20 cellular contexts compared by ENCODE assay signal in genomic region chr16:15811416-15811777, GRCh38. TPM values are rescaled to one million over a fixed set of nuclear protein-coding genes. Genes with fewer than 3 reads are reported as not detected.
A peak's percentile ranks its signal among the peaks of the same experiment; 100 is the strongest.
DNase-seq lines count a peak whose midpoint lies in the region; ATAC-seq and TF ChIP-seq lines count a peak whose summit lies in the region.
"Had no signal": no experiment of that assay in that cellular context is flagged by ENCODE, and none has a peak within 500 bp of the region (broad histone marks: within the 10 kb centered on the region; RNA-seq: fewer than 3 reads in every experiment).

No MANE protein-coding gene starts in this region.

- no peaks in the 10 kb centered on the region for H3K36me3 ChIP-seq in heart left ventricle
- H3K36me3 ChIP-seq in gastroesophageal sphincter = peaks cover 0 to 43% of the 10 kb centered on the region in 2 donors
- H3K36me3 ChIP-seq in rectal smooth muscle tissue (ENCODE audit: control insufficient read depth, insufficient read depth, low read length) = no peaks in the 10 kb centered on the region
- peaks cover 0 to 3% of the 10 kb centered on the region in 2 donors for H3K36me3 ChIP-seq in aorta (ENCODE audit: control insufficient read depth in 1 of 2, insufficient read depth in 2 of 2, low read length in 1 of 2)
- H3K36me3 ChIP-seq: tibial nerve had no signal

- H3K4me3 ChIP-seq in heart left ventricle (no peak overlapping the region), gastroesophageal sphincter (peak overlapping the region; percentile 1 to 28), rectal smooth muscle tissue (ENCODE audit: low read length) (no peak overlapping the region), aorta (ENCODE audit: low read length in 2 of 2) (no peak overlapping the region)
- H3K4me3 ChIP-seq: A549, K562, tibial nerve had no signal

- H3K9ac ChIP-seq in rectal smooth muscle tissue (ENCODE audit: low read length) = no peak overlapping the region

- TF ChIP-seq EP300 in gastroesophageal sphincter (IDR thresholded peaks at IDR 0.05) = no peak

- peaks cover 0 to 31% (median 10%) of the 10 kb centered on the region in 12 donors for H3K4me1 ChIP-seq in heart left ventricle
- H3K4me1 ChIP-seq in gastroesophageal sphincter = peaks cover 14 to 100% (median 26%) of the 10 kb centered on the region in 3 donors
- H3K4me1 ChIP-seq in rectal smooth muscle tissue (ENCODE audit: control insufficient read depth, insufficient read depth, low read length) = peaks cover 30% of the 10 kb centered on the region
- H3K4me1 ChIP-seq in aorta (ENCODE audit: control insufficient read depth in 1 of 2, insufficient read depth in 2 of 2, low read length in 2 of 2) = peaks cover 1 to 8% of the 10 kb centered on the region in 2 donors
- H3K4me1 ChIP-seq: A549 had no signal

- H3K9me3 ChIP-seq in heart left ventricle = peaks cover 0 to 24% (median 10%) of the 10 kb centered on the region in 12 donors
- no peaks in the 10 kb centered on the region for H3K9me3 ChIP-seq in gastroesophageal sphincter
- no peaks in the 10 kb centered on the region for H3K9me3 ChIP-seq in aorta (ENCODE audit: control insufficient read depth, low read length)

- intact Hi-C loops in heart left ventricle (cut with DNase I) (no loop called here), left ventricle myocardium superior (cut with micrococcal nuclease) (no loop called here), aorta (cut with DNase I) (no loop called here)

- WGBS in heart left ventricle, 4 donors = 4 to 20% (median 20%) methylated on average over 4 of the region's 4 CpGs
- WGBS in gastroesophageal sphincter (ENCODE audit: low coverage in 1 of 2), 2 donors = 23 to 27% methylated on average over 3 to 4 of the region's 4 CpGs
- 1 to 6% methylated on average over 4 of the region's 4 CpGs for WGBS in aorta, 2 donors

- H3K27me3 ChIP-seq in heart left ventricle (peaks cover 0 to 20% (median 5%) of the 10 kb centered on the region in 9 donors), gastroesophageal sphincter (no peaks in the 10 kb centered on the region), rectal smooth muscle tissue (ENCODE audit: control insufficient read depth, insufficient read depth, low read length) (no peaks in the 10 kb centered on the region), aorta (ENCODE audit: control insufficient read depth in 1 of 2, insufficient read depth in 2 of 2, low read length in 1 of 2) (no peaks in the 10 kb centered on the region)
- H3K27me3 ChIP-seq: tibial nerve had no signal

- no peak for DNase-seq in heart left ventricle
- DNase-seq in left ventricle myocardium superior = no peak
- peak in 1 of 2 donors; percentile 58 for DNase-seq in aorta
- no peak for DNase-seq in globus pallidus (ENCODE audit: low spot score)
- DNase-seq in nucleus accumbens (lab: John Stamatoyannopoulos, UW) = no peak
- DNase-seq: activated CD4-positive, alpha-beta T cell treated with anti-CD3 and anti-CD28 coated beads for 1 hour; activated gamma-delta T cell; amniotic stem cell; NCI-H1048; NCI-H2081 treated with DMSO at 0.1 percent for 48 hours; NCI-H510A; stimulated activated CD4-positive, alpha-beta T cell treated with anti-CD3 and anti-CD28 coated beads, Interleukin-4, amount 100 ng/mL, for 1 hour; T-helper 2 cell had no signal

- H3K27ac ChIP-seq in heart left ventricle = peak overlapping the region in 7 of 12 donors; percentile 5 to 84 (median 51)
- H3K27ac ChIP-seq in gastroesophageal sphincter = peak overlapping the region; percentile 36 to 92 (median 86)
- peak overlapping the region; percentile 85 for H3K27ac ChIP-seq in rectal smooth muscle tissue (ENCODE audit: low read depth, low read length)
- H3K27ac ChIP-seq in aorta (ENCODE audit: low read depth in 1 of 2, low read length in 2 of 2) = peak overlapping the region; percentile 33 to 91
- H3K27ac ChIP-seq: A549 had no signal

- ATAC-seq in heart left ventricle (peak in 1 of 4 donors; percentile 19), left ventricle myocardium superior (no peak), gastroesophageal sphincter (no peak), aorta (ENCODE audit: low FRiP score) (no peak), HG02610 (IDR thresholded peaks at IDR 0.05; ENCODE audit: unreplicated experiment) (no peak)
- ATAC-seq: K562 had no signal

- TF ChIP-seq CTCF in heart left ventricle (IDR thresholded peaks at IDR 0.05) (no peak), gastroesophageal sphincter (IDR thresholded peaks at IDR 0.05) (no peak)

- no peak for TF ChIP-seq POLR2A in heart left ventricle (IDR thresholded peaks at IDR 0.05)
- TF ChIP-seq POLR2A in gastroesophageal sphincter (IDR thresholded peaks at IDR 0.05) = no peak

RNA-seq across cellular contexts. Expression of gene MYH11, which starts 45.4 kb away (rescaled TPM):
- total RNA-seq in heart left ventricle = 10 to 100 TPM in 8 of 9 donors, 1 to 10 TPM in 1; 9.8 to 71.9 (median 26.5) TPM
- polyA plus RNA-seq in heart left ventricle = 10 to 100 TPM; 10.1 to 51.7 TPM
- total RNA-seq in left ventricle myocardium superior = 8.0 TPM
- total RNA-seq in gastroesophageal sphincter = over 10,000 TPM in 3 of 4 donors, 1,000 to 10,000 TPM in 1; 7,231 to 23,237 (median 11,307) TPM
- 1,000 to 10,000 TPM; 1,606 to 2,053 TPM for total RNA-seq in aorta
- polyA plus RNA-seq in aorta = 100 to 1,000 TPM; 631 to 732 TPM
- total RNA-seq: endothelial cell of umbilical vein had no signal
- polyA plus RNA-seq: endothelial cell of umbilical vein had no signal

Comparison
In these comparisons a context has a peak if more than half of its experiments do, and no peak if none do; other contexts are left out.
1. H3K4me3 ChIP-seq: peak in gastroesophageal sphincter (2 of 2); none in heart left ventricle (0 of 12), rectal smooth muscle tissue (single experiment) and aorta (0 of 2).
2. RNA of gene MYH11, which starts 45.4 kb away (total RNA-seq): 7,231 to 23,237 TPM in gastroesophageal sphincter and 1,606 to 2,053 TPM in aorta; 9.8 to 71.9 TPM in heart left ventricle and 8.0 TPM in left ventricle myocardium superior (single experiment); every median in the first group is over 10 times any median in the second.
3. Peak in every context shown above with its lines, with median percentiles within 50 percentile points of each other: H3K27ac ChIP-seq.